Comparison of ENCODE assay signal across 18 cellular contexts in the genomic region with DNA sequence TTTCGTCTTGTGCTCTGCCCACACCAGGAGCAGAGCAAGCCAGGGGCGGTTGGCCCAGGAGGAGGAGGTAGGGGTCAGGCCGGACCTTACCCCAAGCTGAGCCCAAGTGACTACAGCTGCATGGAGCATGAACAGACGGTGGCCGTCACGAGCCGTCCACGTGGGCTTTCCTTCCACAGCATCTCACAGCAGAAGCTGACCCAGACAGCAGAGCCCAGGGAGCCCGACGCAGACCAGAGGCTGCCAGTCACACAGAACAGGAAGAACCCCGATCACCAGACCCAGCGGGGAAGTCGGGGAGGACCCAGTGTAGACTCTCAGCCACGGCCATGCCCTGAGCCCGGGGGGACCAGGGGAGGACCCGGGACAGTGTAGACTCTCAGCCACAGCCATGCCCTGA. TPM values are rescaled to one million over a fixed set of nuclear protein-coding genes. Genes with fewer than 3 reads are reported as not detected.
A peak's percentile ranks its signal among the peaks of the same experiment; 100 is the strongest.
DNase-seq lines count a peak whose midpoint lies in the region; ATAC-seq, FAIRE-seq and TF ChIP-seq lines count a peak whose summit lies in the region.
"Had no signal": no experiment of that assay in that cellular context is flagged by ENCODE, and none has a peak within 500 bp of the region (broad histone marks: within the 10 kb centered on the region; RNA-seq: fewer than 3 reads in every experiment).

No MANE protein-coding gene starts in this region.

- RAD21 ChIA-PET in HCT116 (lab: Charles Lee; ENCODE audit: low non-redundant PET in 1 of 2, low total read pairs in 2 of 2, uncharacterized antibody in 2 of 2, unreplicated experiment in 2 of 2): no interaction called here

- WGBS in HepG2 (ENCODE audit: low lambda C conversion rate): 66% methylated on average over 4 of the region's 16 CpGs
- WGBS in lower leg skin, 2 donors: 92% methylated on average over 13 to 16 of the region's 16 CpGs

- no peak for TF ChIP-seq EP300 in HepG2 (IDR thresholded peaks at IDR 0.05; ENCODE audit: low read depth in 2 of 2, low read length in 2 of 2)
- no peak for TF ChIP-seq EP300 in HepG2 (CRISPR knock-in tag; IDR thresholded peaks at IDR 0.05; ENCODE audit: borderline replicate concordance)

- H4K20me1 ChIP-seq in BLaER1 (no peaks in the 10 kb centered on the region), HCT116 (ENCODE audit: insufficient read depth) (no peaks in the 10 kb centered on the region), HepG2 (ENCODE audit: insufficient read depth, low read length) (no peaks in the 10 kb centered on the region)

- H3K9ac ChIP-seq in BLaER1 (peak overlapping the region; percentile 61), HCT116 (ENCODE audit: low read length) (no peak overlapping the region), HepG2 (ENCODE audit: insufficient read depth, low read depth, low read length) (no peak overlapping the region)

- H3K79me2 ChIP-seq in HCT116 (ENCODE audit: insufficient read depth, low read length) (no peaks in the 10 kb centered on the region), HepG2 (ENCODE audit: insufficient read depth, low read length) (no peaks in the 10 kb centered on the region)

- ATAC-seq in HCT116 (no peak), mucosa of descending colon (no peak), HepG2 (no peak)
- ATAC-seq: CD8-positive, alpha-beta T cell; GM12878; K562 had no signal

- in situ Hi-C loops in HepG2 (cut with HindIII; ENCODE audit: extremely low pct_ligation_motif_present, low pct_unique_long_range_greater_than_20kb): loop anchor here (5.0 kb wide), 1 partner anchor 274 kb away; no protein-coding TSS in a partner anchor

- POLR2A ChIA-PET in HCT116 (lab: Charles Lee) (no interaction called here), HepG2 (lab: Yijun Ruan, JAX) (no interaction called here)

- no peak for FAIRE-seq in HepG2 (lab: Jason Lieb, UNC)
- FAIRE-seq: GM12878, GM19239, H1, K562 had no signal

- TF ChIP-seq RAD21 in HCT116 (IDR thresholded peaks at IDR 0.05; ENCODE audit: low read depth) (no peak), HepG2 (CRISPR knock-in tag; IDR thresholded peaks at IDR 0.05) (no peak)

- BruUV-seq in HCT116 (replicated peaks; lab: Mats Ljungman, UMichigan) (no TSS peak), HepG2 (replicated peaks; lab: Mats Ljungman, UMichigan) (no TSS peak)

- peak overlapping the region; percentile 79 for H3K27ac ChIP-seq in BLaER1
- peak overlapping the region; percentile 26; the same call in 1 of the 2 replicates for H3K27ac ChIP-seq in HCT116 (ENCODE audit: low read depth, low read length)
- H3K27ac ChIP-seq in HepG2 (ENCODE audit: extremely low read length, insufficient read depth, low read length): no peak overlapping the region
- H3K27ac ChIP-seq: HL-60 had no signal

- H3K36me3 ChIP-seq in BLaER1 (no peaks in the 10 kb centered on the region), HCT116 (ENCODE audit: control insufficient read depth in 1 of 2, insufficient read depth in 2 of 2, low read length in 2 of 2) (no peaks in the 10 kb centered on the region), mucosa of descending colon (ENCODE audit: low read depth) (no peaks in the 10 kb centered on the region), HepG2 (replicated peaks in 1 of 2; ENCODE audit: control insufficient read depth in 1 of 2, insufficient read depth in 2 of 2, low read length in 2 of 2) (no peaks in the 10 kb centered on the region)
- H3K36me3 ChIP-seq: BE2C had no signal

- CTCF ChIA-PET in HCT116 (lab: Charles Lee): no interaction called here
- CTCF ChIA-PET in HepG2 (lab: Yijun Ruan, JAX; ENCODE audit: low intra/inter-chr PET ratio, low total read pairs): no interaction called here

- H3K4me1 ChIP-seq in BLaER1: peaks cover 61% of the 10 kb centered on the region
- no peaks in the 10 kb centered on the region for H3K4me1 ChIP-seq in HCT116 (ENCODE audit: control insufficient read depth in 1 of 2, insufficient read depth in 2 of 2, low read length in 2 of 2)
- no peaks in the 10 kb centered on the region for H3K4me1 ChIP-seq in mucosa of descending colon (ENCODE audit: low read depth)
- no peaks in the 10 kb centered on the region for H3K4me1 ChIP-seq in HepG2 (ENCODE audit: insufficient read depth, low read length)
- H3K4me1 ChIP-seq: BE2C had no signal

- no peaks in the 10 kb centered on the region for H3K9me2 ChIP-seq in HCT116 (ENCODE audit: insufficient read depth)

- DNase-seq in HCT116 (ENCODE audit: low read depth, low spot score): no peak
- peak in 25 of 42 donors; percentile 9 to 64 (median 42) for DNase-seq in head of caudate nucleus
- DNase-seq in pons (ENCODE audit: low spot score): peak; percentile 40
- no peak for DNase-seq in mucosa of descending colon
- DNase-seq in HepG2 (ENCODE audit: low spot score): no peak
- no peak for DNase-seq in lower leg skin (ENCODE audit: low spot score in 2 of 2)
- DNase-seq: BE2C; Calu3; CD8-positive, alpha-beta T cell; DMS79 treated with DMSO at 0.1 percent for 48 hours; H9; IMR-90 had no signal

- H3K4me2 ChIP-seq in BLaER1: peak overlapping the region; percentile 71
- no peak overlapping the region for H3K4me2 ChIP-seq in HCT116 (ENCODE audit: low read length)
- H3K4me2 ChIP-seq in HepG2 (ENCODE audit: low read depth, low read length): no peak overlapping the region

- intact Hi-C loops in HCT116 (cut with micrococcal nuclease): no loop called here
- intact Hi-C loops in head of caudate nucleus (cut with DNase I): loop anchor here (5.0 kb wide), 1 partner anchor 269 kb away; no protein-coding TSS in a partner anchor
- intact Hi-C loops in mucosa of descending colon (cut with DNase I, micrococcal nuclease): loop anchor here in 1 of 2 donors (10.0 kb wide), 1 partner anchor 271 kb away; no protein-coding TSS in a partner anchor
- intact Hi-C loops in HepG2 (cut with micrococcal nuclease; ENCODE audit: unreplicated experiment): no loop called here
- intact Hi-C loops in lower leg skin (cut with DNase I; ENCODE audit: low total_unique reads): no loop called here

- 0 out of 2 replicates have a peak overlapping the region, but pooled peaks have one; percentile 18 for H3K4me3 ChIP-seq in BLaER1
- no peak overlapping the region for H3K4me3 ChIP-seq in HCT116 (replicated peaks in 1 of 2; ENCODE audit: low read depth in 1 of 2, low read length in 2 of 2)
- no peak overlapping the region for H3K4me3 ChIP-seq in mucosa of descending colon
- H3K4me3 ChIP-seq in HepG2 (replicated peaks in 1 of 3; ENCODE audit: insufficient read depth in 1 of 3, low read depth in 2 of 3, low read length in 3 of 3): no peak overlapping the region
- H3K4me3 ChIP-seq in lower leg skin (ENCODE audit: low read depth, poor library complexity, severe bottlenecking): no peak overlapping the region
- H3K4me3 ChIP-seq: GM12878, K562 had no signal

- no peaks in the 10 kb centered on the region for H3K9me3 ChIP-seq in BLaER1
- H3K9me3 ChIP-seq in HCT116 (ENCODE audit: control insufficient read depth in 1 of 2, insufficient read depth in 1 of 2, low read depth in 1 of 2, low read length in 2 of 2): no peaks in the 10 kb centered on the region
- H3K9me3 ChIP-seq in mucosa of descending colon: no peaks in the 10 kb centered on the region
- H3K9me3 ChIP-seq in HepG2 (ENCODE audit: low read length): no peaks in the 10 kb centered on the region
- H3K9me3 ChIP-seq: BE2C had no signal

- H2AFZ ChIP-seq in HCT116 (ENCODE audit: low read depth, low read length, poor library complexity, severe bottlenecking) (no peak overlapping the region), HepG2 (ENCODE audit: low read length) (no peak overlapping the region)

- TF ChIP-seq POLR2A in HCT116 (IDR thresholded peaks at IDR 0.05; ENCODE audit: borderline replicate concordance, extremely low read depth, insufficient read depth, insufficient read length) (no peak), HepG2 (IDR thresholded peaks at IDR 0.05; ENCODE audit: insufficient read depth in 1 of 2, low read depth in 2 of 2, low read length in 2 of 2) (no peak), lower leg skin (IDR thresholded peaks at IDR 0.05) (no peak)

- no peak for TF ChIP-seq CTCF in HCT116 (IDR thresholded peaks at IDR 0.05 in 2 of 3, conservative IDR thresholded peaks at IDR 0.05 in 1 of 3; ENCODE audit: borderline replicate concordance in 1 of 3, insufficient read depth in 1 of 3, low read depth in 2 of 3, low read length in 2 of 3)
- no peak for TF ChIP-seq CTCF in mucosa of descending colon (IDR thresholded peaks at IDR 0.05)
- no peak for TF ChIP-seq CTCF in HepG2 (CRISPR knock-in tag; IDR thresholded peaks at IDR 0.05)
- no peak for TF ChIP-seq CTCF in lower leg skin (IDR thresholded peaks at IDR 0.05)

- H3K27me3 ChIP-seq in BLaER1: no peaks in the 10 kb centered on the region
- H3K27me3 ChIP-seq in HCT116 (ENCODE audit: insufficient read depth, low read length): no peaks in the 10 kb centered on the region
- peaks cover 0 to 18% of the 10 kb centered on the region in 2 experiments; a peak in 4 of 5 replicates for H3K27me3 ChIP-seq in HepG2 (ENCODE audit: control insufficient read depth in 1 of 2, insufficient read depth in 2 of 2, low read length in 2 of 2)
- H3K27me3 ChIP-seq: BE2C had no signal

RNA-seq across cellular contexts. Expression of a gene that starts 58.0 kb away (rescaled TPM):
- total RNA-seq in HCT116 (2021; ENCODE audit: unreplicated experiment) (1.1 TPM), mucosa of descending colon (1 to 10 TPM in 2 of 3 donors, under 1 TPM in 1; 0.65 to 1.8 (median 1.4) TPM), HepG2 (2016; rRNA removed; fragmentation: Illumina TruSeq; extraction: Trizol) (0.62 and 1.1 TPM in 2 replicates), lower leg skin (1 to 10 TPM; 1.2 to 7.5 (median 3.7) TPM)
- polyA plus RNA-seq in HCT116 (2012): 0.79 and 1.4 TPM in 2 replicates
- 1.9 TPM in 1 of 2 replicates, not detected in the other for total RNA-seq in HepG2 (2016; cell fraction: cytosol; rRNA removed; fragmentation: Illumina TruSeq; extraction: Trizol; ENCODE audit: low read depth)
- total RNA-seq in HepG2 (2016; cell fraction: insoluble cytoplasmic fraction; rRNA removed; fragmentation: Illumina TruSeq; extraction: Trizol): 0.22 and 0.56 TPM in 2 replicates
- total RNA-seq in HepG2 (2016; cell fraction: membrane; rRNA removed; fragmentation: Illumina TruSeq; extraction: Trizol): 0.83 and 1.1 TPM in 2 replicates
- 0.43 and 0.44 TPM in 2 replicates for total RNA-seq in HepG2 (2016; cell fraction: nucleus; rRNA removed; fragmentation: Illumina TruSeq; extraction: Trizol)
- polyA plus RNA-seq in HepG2 (2011; rRNA removed): 0.46 and 0.48 TPM in 2 replicates
- 0.33 and 0.60 TPM in 2 replicates for polyA plus RNA-seq in HepG2 (2011; cell fraction: cytosol; rRNA removed)
- polyA plus RNA-seq in HepG2 (2011; cell fraction: nucleus; rRNA removed): 0.69 and 0.85 TPM in 2 replicates
- polyA plus RNA-seq in HepG2 (2012): 0.20 and 0.35 TPM in 2 replicates
- 0.21 and 0.32 TPM in 2 replicates for polyA plus RNA-seq in HepG2 (2016; cell fraction: cytosol; fragmentation: Illumina TruSeq; extraction: Trizol; ENCODE audit: low read depth)
- polyA plus RNA-seq in HepG2 (2016; cell fraction: insoluble cytoplasmic fraction; fragmentation: Illumina TruSeq; extraction: Trizol; ENCODE audit: low read depth): 0.46 and 0.47 TPM in 2 replicates
- 0.26 and 0.55 TPM in 2 replicates for polyA plus RNA-seq in HepG2 (2016; cell fraction: membrane; fragmentation: Illumina TruSeq; extraction: Trizol; ENCODE audit: low read depth)
- 0.53 and 0.70 TPM in 2 replicates for polyA plus RNA-seq in HepG2 (2016; cell fraction: nucleus; fragmentation: Illumina TruSeq; extraction: Trizol; ENCODE audit: insufficient read depth, low read depth)
- 0.62 and 1.6 TPM in 2 replicates for polyA minus RNA-seq in HepG2 (2011; rRNA and poly(A)+ RNA removed; ENCODE audit: low replicate concordance)
- polyA minus RNA-seq in HepG2 (2011; cell fraction: cytosol; rRNA and poly(A)+ RNA removed): not detected in 2 replicates
- 0.13 and 0.50 TPM in 2 replicates for polyA minus RNA-seq in HepG2 (2011; cell fraction: nucleus; rRNA and poly(A)+ RNA removed)

Comparison
In these comparisons a context has a peak if more than half of its experiments do, and no peak if none do; other contexts are left out.
1. DNase-seq: peak in head of caudate nucleus (25 of 42) and pons (single experiment); none in HCT116 (single experiment), mucosa of descending colon (0 of 3), HepG2 (single experiment) and lower leg skin (0 of 2).